16 cellular contexts compared by ENCODE assay signal in the genomic region with DNA sequence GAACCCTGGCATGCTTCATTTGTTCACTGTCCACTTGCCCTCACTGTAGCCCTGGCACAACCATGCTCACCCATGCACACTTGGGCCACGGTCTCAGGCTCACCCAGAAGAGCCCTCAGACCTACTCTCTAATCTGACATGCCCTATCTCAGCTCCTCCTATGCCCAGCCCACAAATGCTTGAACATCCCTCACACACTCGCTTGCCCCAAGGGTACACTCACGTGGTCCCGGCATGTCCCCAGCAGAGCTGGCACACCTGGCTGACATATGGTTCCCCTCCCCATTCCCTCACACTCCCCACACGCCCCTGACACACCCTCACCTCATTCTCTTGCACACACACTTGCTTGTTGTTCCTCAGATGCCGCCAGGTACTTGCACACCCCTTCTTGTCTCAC. TPM values are rescaled to one million over a fixed set of nuclear protein-coding genes. Genes with fewer than 3 reads are reported as not detected.
"Had no signal": no experiment of that assay in that cellular context is flagged by ENCODE, and none has a peak within 500 bp of the region (broad histone marks: within the 10 kb centered on the region; RNA-seq: fewer than 3 reads in every experiment).

No MANE protein-coding gene starts in this region.

- H3K27ac ChIP-seq: adrenal gland, prostate gland, right lobe of liver, spleen had no signal

- H3K36me3 ChIP-seq: adrenal gland, prostate gland, right lobe of liver, spleen had no signal

- H3K27ac Mint-ChIP-seq: activated CD8-positive, alpha-beta T cell treated with anti-CD3 and anti-CD28 coated beads for 36 hours; mesothelial cell of epicardium; type B pancreatic cell had no signal

- H3K4me3 Mint-ChIP-seq: activated CD8-positive, alpha-beta T cell treated with anti-CD3 and anti-CD28 coated beads for 36 hours; mesothelial cell of epicardium; type B pancreatic cell had no signal

- H3K4me3 ChIP-seq: adrenal gland, prostate gland, right lobe of liver, spleen had no signal

- H3K36me3 Mint-ChIP-seq: mesothelial cell of epicardium, type B pancreatic cell had no signal

- H3K9me3 ChIP-seq: adrenal gland, prostate gland, right lobe of liver, spleen had no signal

- H3K4me1 ChIP-seq: adrenal gland, prostate gland, right lobe of liver had no signal

- ATAC-seq: activated CD8-positive, alpha-beta T cell treated with anti-CD3 and anti-CD28 coated beads for 36 hours; right lobe of liver; SK-N-SH treated with all-trans-retinoic acid at 6 μM for 48 hours had no signal

- H3K27me3 ChIP-seq: right lobe of liver had no signal

- H3K9me3 Mint-ChIP-seq: activated CD8-positive, alpha-beta T cell treated with anti-CD3 and anti-CD28 coated beads for 36 hours; mesothelial cell of epicardium; type B pancreatic cell had no signal

- DNase-seq: activated CD4-positive, CD25-positive, alpha-beta regulatory T cell treated with anti-CD3 and anti-CD28 coated beads, Interleukin-2, amount 50 U/mL, for 72 hours; activated CD8-positive, alpha-beta T cell treated with anti-CD3 and anti-CD28 coated beads for 36 hours; activated naive CD4-positive, alpha-beta T cell treated with anti-CD3 and anti-CD28 coated beads, Interleukin-2, amount 50 U/mL, for 16 hours; adrenal gland; central memory CD4-positive, alpha-beta T cell; cortex of kidney; hypothalamus; right lobe of liver; spleen; stimulated activated CD4-positive, alpha-beta T cell treated with anti-CD3 and anti-CD28 coated beads, Interleukin-1b, Interleukin-23, amount 100 ng/mL, for 48 hours; stimulated activated naive CD4-positive, alpha-beta T cell had no signal

RNA-seq across cellular contexts. Expression of gene MAP4K1, which starts 55.7 kb away (rescaled TPM):
- total RNA-seq: fibroblast of villous mesenchyme had no signal
